ENCODE assay signal across 1 cellular context in genomic region chr2:12852135-12852534, GRCh38.
TF ChIP-seq lines count a peak whose summit lies in the region.

No MANE protein-coding gene starts in this region.

TF ChIP-seq in K562, 482 proteins besides CTCF, POLR2A, EP300 and RAD21 (continued from another document and continues in another):
- 0 out of 2 replicates have a peak, but pooled peaks have one; percentile 56 for TF ChIP-seq HDAC2 (IDR thresholded peaks at IDR 0.05)
- TF ChIP-seq CBFA2T3 (IDR thresholded peaks at IDR 0.05) = peak; percentile 86
- TF ChIP-seq, protein P1, sequence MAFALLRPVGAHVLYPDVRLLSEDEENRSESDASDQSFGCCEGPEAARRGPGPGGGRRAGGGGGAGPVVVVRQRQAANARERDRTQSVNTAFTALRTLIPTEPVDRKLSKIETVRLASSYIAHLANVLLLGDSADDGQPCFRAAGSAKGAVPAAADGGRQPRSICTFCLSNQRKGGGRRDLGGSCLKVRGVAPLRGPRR (CRISPR knock-in tag; IDR thresholded peaks at IDR 0.05) = no peak
- no peak for TF ChIP-seq ZBTB2 (IDR thresholded peaks at IDR 0.05)
- no peak for TF ChIP-seq ZBTB11 (CRISPR knock-in tag; IDR thresholded peaks at IDR 0.05)
- no peak for TF ChIP-seq ZBTB8A (IDR thresholded peaks at IDR 0.05; ENCODE audit: partially characterized antibody)
- no peak for TF ChIP-seq ERF (CRISPR knock-in tag; IDR thresholded peaks at IDR 0.05)
- TF ChIP-seq, protein P2, sequence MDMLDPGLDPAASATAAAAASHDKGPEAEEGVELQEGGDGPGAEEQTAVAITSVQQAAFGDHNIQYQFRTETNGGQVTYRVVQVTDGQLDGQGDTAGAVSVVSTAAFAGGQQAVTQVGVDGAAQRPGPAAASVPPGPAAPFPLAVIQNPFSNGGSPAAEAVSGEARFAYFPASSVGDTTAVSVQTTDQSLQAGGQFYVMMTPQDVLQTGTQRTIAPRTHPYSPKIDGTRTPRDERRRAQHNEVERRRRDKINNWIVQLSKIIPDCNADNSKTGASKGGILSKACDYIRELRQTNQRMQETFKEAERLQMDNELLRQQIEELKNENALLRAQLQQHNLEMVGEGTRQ (CRISPR knock-in tag; IDR thresholded peaks at IDR 0.05) = no peak
- TF ChIP-seq TCF3 (CRISPR knock-in tag; IDR thresholded peaks at IDR 0.05) = peak; percentile 82
- TF ChIP-seq HOXB6 (CRISPR knock-in tag; IDR thresholded peaks at IDR 0.05; ENCODE audit: borderline replicate concordance) = no peak
- peak; percentile 72; the same call in 1 of the 2 replicates for TF ChIP-seq FOXM1 (IDR thresholded peaks at IDR 0.05; ENCODE audit: low read depth)
- no peak for TF ChIP-seq FOXM1 (CRISPR knock-in tag; IDR thresholded peaks at IDR 0.05; ENCODE audit: low read depth)
- no peak for TF ChIP-seq ETS2 (tag; IDR thresholded peaks at IDR 0.05; ENCODE audit: borderline replicate concordance, poor library complexity, severe bottlenecking)
- TF ChIP-seq TARDBP (IDR thresholded peaks at IDR 0.05) = 0 out of 2 replicates have a peak, but pooled peaks have one; percentile 23
- TF ChIP-seq DPF2 (IDR thresholded peaks at IDR 0.05) = peak; percentile 75
- TF ChIP-seq MCM7 (IDR thresholded peaks at IDR 0.05) = no peak
- peak; percentile 79 for TF ChIP-seq MEIS2 (IDR thresholded peaks at IDR 0.05; ENCODE audit: partially characterized antibody)
- no peak for TF ChIP-seq PRPF4 (IDR thresholded peaks at IDR 0.05; ENCODE audit: insufficient read depth, low read depth, low read length, poor library complexity, severe bottlenecking)
- no peak for TF ChIP-seq DDX20 (tag; IDR thresholded peaks at IDR 0.05; ENCODE audit: low read depth)
- TF ChIP-seq NFIC (IDR thresholded peaks at IDR 0.05) = peak; percentile 43
- TF ChIP-seq, protein P3, sequence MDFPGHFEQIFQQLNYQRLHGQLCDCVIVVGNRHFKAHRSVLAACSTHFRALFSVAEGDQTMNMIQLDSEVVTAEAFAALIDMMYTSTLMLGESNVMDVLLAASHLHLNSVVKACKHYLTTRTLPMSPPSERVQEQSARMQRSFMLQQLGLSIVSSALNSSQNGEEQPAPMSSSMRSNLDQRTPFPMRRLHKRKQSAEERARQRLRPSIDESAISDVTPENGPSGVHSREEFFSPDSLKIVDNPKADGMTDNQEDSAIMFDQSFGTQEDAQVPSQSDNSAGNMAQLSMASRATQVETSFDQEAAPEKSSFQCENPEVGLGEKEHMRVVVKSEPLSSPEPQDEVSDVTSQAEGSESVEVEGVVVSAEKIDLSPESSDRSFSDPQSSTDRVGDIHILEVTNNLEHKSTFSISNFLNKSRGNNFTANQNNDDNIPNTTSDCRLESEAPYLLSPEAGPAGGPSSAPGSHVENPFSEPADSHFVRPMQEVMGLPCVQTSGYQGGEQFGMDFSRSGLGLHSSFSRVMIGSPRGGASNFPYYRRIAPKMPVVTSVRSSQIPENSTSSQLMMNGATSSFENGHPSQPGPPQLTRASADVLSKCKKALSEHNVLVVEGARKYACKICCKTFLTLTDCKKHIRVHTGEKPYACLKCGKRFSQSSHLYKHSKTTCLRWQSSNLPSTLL (IDR thresholded peaks at IDR 0.05) = no peak
- TF ChIP-seq ZNF3 (CRISPR knock-in tag; IDR thresholded peaks at IDR 0.05) = no peak
- no peak for TF ChIP-seq MCM2 (IDR thresholded peaks at IDR 0.05; ENCODE audit: low read depth)
- TF ChIP-seq MYC (IDR thresholded peaks at IDR 0.05; ENCODE audit: low read depth, low read length) = no peak
- no peak for TF ChIP-seq MYC (CRISPR knock-in tag; IDR thresholded peaks at IDR 0.05; ENCODE audit: borderline replicate concordance, low read depth)
- no peak for TF ChIP-seq SNAPC5 (CRISPR knock-in tag; IDR thresholded peaks at IDR 0.05)
- TF ChIP-seq ZFP30 (CRISPR knock-in tag; IDR thresholded peaks at IDR 0.05; ENCODE audit: borderline replicate concordance) = no peak
- TF ChIP-seq KDM1A (IDR thresholded peaks at IDR 0.05) = peak; percentile 35 to 57; a peak in 2 of 4 replicates
- TF ChIP-seq FOXA3 (CRISPR knock-in tag; conservative IDR thresholded peaks at IDR 0.05 in 1 of 2, IDR thresholded peaks at IDR 0.05 in 1 of 2) = 0 out of 4 replicates have a peak, but pooled peaks of 1 of the 2 experiments have one; percentile 30
- TF ChIP-seq PML (IDR thresholded peaks at IDR 0.05; ENCODE audit: low read length) = peak; percentile 70; the same call in 1 of the 2 replicates
- TF ChIP-seq ZNF830 (CRISPR knock-in tag; IDR thresholded peaks at IDR 0.05) = no peak
- TF ChIP-seq STAT5A (IDR thresholded peaks at IDR 0.05; ENCODE audit: borderline replicate concordance, low read length) = peak; percentile 40; the same call in 1 of the 2 replicates
- TF ChIP-seq CBX5 (IDR thresholded peaks at IDR 0.05; ENCODE audit: borderline replicate concordance, low read depth) = no peak
- no peak for TF ChIP-seq NRF1 (conservative IDR thresholded peaks at IDR 0.05 in 1 of 2, IDR thresholded peaks at IDR 0.05 in 1 of 2)
- TF ChIP-seq ZNF561 (CRISPR knock-in tag; conservative IDR thresholded peaks at IDR 0.05) = no peak
- no peak for TF ChIP-seq FOS (IDR thresholded peaks at IDR 0.05; ENCODE audit: extremely low read depth, insufficient read length)
- TF ChIP-seq CHCHD3 (CRISPR knock-in tag; IDR thresholded peaks at IDR 0.05) = no peak
- TF ChIP-seq ADNP (tag; IDR thresholded peaks at IDR 0.05) = peak; percentile 79
- no peak for TF ChIP-seq ZBTB49 (CRISPR knock-in tag; IDR thresholded peaks at IDR 0.05; ENCODE audit: borderline replicate concordance)
- TF ChIP-seq, protein P4, sequence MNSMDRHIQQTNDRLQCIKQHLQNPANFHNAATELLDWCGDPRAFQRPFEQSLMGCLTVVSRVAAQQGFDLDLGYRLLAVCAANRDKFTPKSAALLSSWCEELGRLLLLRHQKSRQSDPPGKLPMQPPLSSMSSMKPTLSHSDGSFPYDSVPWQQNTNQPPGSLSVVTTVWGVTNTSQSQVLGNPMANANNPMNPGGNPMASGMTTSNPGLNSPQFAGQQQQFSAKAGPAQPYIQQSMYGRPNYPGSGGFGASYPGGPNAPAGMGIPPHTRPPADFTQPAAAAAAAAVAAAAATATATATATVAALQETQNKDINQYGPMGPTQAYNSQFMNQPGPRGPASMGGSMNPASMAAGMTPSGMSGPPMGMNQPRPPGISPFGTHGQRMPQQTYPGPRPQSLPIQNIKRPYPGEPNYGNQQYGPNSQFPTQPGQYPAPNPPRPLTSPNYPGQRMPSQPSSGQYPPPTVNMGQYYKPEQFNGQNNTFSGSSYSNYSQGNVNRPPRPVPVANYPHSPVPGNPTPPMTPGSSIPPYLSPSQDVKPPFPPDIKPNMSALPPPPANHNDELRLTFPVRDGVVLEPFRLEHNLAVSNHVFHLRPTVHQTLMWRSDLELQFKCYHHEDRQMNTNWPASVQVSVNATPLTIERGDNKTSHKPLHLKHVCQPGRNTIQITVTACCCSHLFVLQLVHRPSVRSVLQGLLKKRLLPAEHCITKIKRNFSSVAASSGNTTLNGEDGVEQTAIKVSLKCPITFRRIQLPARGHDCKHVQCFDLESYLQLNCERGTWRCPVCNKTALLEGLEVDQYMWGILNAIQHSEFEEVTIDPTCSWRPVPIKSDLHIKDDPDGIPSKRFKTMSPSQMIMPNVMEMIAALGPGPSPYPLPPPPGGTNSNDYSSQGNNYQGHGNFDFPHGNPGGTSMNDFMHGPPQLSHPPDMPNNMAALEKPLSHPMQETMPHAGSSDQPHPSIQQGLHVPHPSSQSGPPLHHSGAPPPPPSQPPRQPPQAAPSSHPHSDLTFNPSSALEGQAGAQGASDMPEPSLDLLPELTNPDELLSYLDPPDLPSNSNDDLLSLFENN (IDR thresholded peaks at IDR 0.05; ENCODE audit: low read depth in 2 of 2, low read length in 2 of 2) = peak in 1 of 2 experiments; percentile 25; a peak in 1 of 4 replicates
- TF ChIP-seq, protein P5, sequence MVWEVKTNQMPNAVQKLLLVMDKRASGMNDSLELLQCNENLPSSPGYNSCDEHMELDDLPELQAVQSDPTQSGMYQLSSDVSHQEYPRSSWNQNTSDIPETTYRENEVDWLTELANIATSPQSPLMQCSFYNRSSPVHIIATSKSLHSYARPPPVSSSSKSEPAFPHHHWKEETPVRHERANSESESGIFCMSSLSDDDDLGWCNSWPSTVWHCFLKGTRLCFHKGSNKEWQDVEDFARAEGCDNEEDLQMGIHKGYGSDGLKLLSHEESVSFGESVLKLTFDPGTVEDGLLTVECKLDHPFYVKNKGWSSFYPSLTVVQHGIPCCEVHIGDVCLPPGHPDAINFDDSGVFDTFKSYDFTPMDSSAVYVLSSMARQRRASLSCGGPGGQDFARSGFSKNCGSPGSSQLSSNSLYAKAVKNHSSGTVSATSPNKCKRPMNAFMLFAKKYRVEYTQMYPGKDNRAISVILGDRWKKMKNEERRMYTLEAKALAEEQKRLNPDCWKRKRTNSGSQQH (CRISPR knock-in tag; IDR thresholded peaks at IDR 0.05) = no peak
- TF ChIP-seq MAFG (tag; conservative IDR thresholded peaks at IDR 0.05) = no peak
- TF ChIP-seq CXXC5 (CRISPR knock-in tag; IDR thresholded peaks at IDR 0.05) = peak; percentile 61
- TF ChIP-seq ZNF586 (CRISPR knock-in tag; conservative IDR thresholded peaks at IDR 0.05) = no peak
- TF ChIP-seq HMGN3 (IDR thresholded peaks at IDR 0.05; ENCODE audit: borderline replicate concordance, extremely low read depth, insufficient read length, low read depth, low read length) = no peak
- TF ChIP-seq MEF2D (tag; conservative IDR thresholded peaks at IDR 0.05; ENCODE audit: low read depth) = peak; percentile 69
- TF ChIP-seq HLTF (IDR thresholded peaks at IDR 0.05) = no peak
- TF ChIP-seq KLF16 (IDR thresholded peaks at IDR 0.05) = peak; percentile 85
- TF ChIP-seq ZSCAN32 (CRISPR knock-in tag; IDR thresholded peaks at IDR 0.05) = no peak
- TF ChIP-seq SMARCE1 (IDR thresholded peaks at IDR 0.05) = peak; percentile 86; the same call in 1 of the 2 replicates
- peak; percentile 39 for TF ChIP-seq HDAC3 (IDR thresholded peaks at IDR 0.05; ENCODE audit: borderline replicate concordance, partially characterized antibody)
- TF ChIP-seq, protein P6, sequence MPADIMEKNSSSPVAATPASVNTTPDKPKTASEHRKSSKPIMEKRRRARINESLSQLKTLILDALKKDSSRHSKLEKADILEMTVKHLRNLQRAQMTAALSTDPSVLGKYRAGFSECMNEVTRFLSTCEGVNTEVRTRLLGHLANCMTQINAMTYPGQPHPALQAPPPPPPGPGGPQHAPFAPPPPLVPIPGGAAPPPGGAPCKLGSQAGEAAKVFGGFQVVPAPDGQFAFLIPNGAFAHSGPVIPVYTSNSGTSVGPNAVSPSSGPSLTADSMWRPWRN (IDR thresholded peaks at IDR 0.05; ENCODE audit: low read depth) = peak; percentile 86
- no peak for TF ChIP-seq ETV6 (IDR thresholded peaks at IDR 0.05; ENCODE audit: borderline replicate concordance in 1 of 2, low read depth in 2 of 2, low read length in 1 of 2)
- TF ChIP-seq ETV6 (CRISPR knock-in tag; IDR thresholded peaks at IDR 0.05; ENCODE audit: borderline replicate concordance) = no peak
- no peak for TF ChIP-seq ZNF212 (CRISPR knock-in tag; IDR thresholded peaks at IDR 0.05)
